In genomic region chr2:137826373-137827372, GRCh38 we compare ENCODE assay signal across 9 cellular contexts.
DNase-seq lines count a peak whose midpoint lies in the region; ATAC-seq and TF ChIP-seq lines count a peak whose summit lies in the region.
"Had no signal": no experiment of that assay in that cellular context is flagged by ENCODE, and none has a peak within 500 bp of the region (broad histone marks: within the 10 kb centered on the region; RNA-seq: fewer than 3 reads in every experiment).

No MANE protein-coding gene starts in this region.

- TF ChIP-seq CTCF in GM13977 (IDR thresholded peaks at IDR 0.05; ENCODE audit: extremely low read depth, insufficient read depth, missing control alignments) = no peak

- in situ Hi-C loops in GM13977 (cut with MboI; ENCODE audit: low pct_unique_long_range_greater_than_20kb, low sequenced_read_pairs, unreplicated experiment) = loop anchor here (25.0 kb wide), 1 partner anchor 364 kb away; no protein-coding TSS in a partner anchor

- peak; percentile 96 for ATAC-seq in GM19438 (IDR thresholded peaks at IDR 0.05; ENCODE audit: low read depth, unreplicated experiment)
- ATAC-seq in HG02943 (IDR thresholded peaks at IDR 0.05; ENCODE audit: low read depth, unreplicated experiment) = peak; percentile 86

- DNase-seq in GM13977 (ENCODE audit: low spot score) (peak; percentile 16), MV-4-11 (lab: John Stamatoyannopoulos, UW) (peak; percentile 90), EL (no peak), activated T-cell treated with anti-CD3 and anti-CD28 coated beads for 4 hours (no peak), NCI-H2081 treated with DMSO at 0.1 percent for 48 hours (lab: John Stamatoyannopoulos, UW) (no peak), activated gamma-delta T cell (lab: John Stamatoyannopoulos, UW) (no peak)
- DNase-seq: adrenal gland had no signal

Comparison
In these comparisons a context has a peak if more than half of its experiments do, and no peak if none do; other contexts are left out.
1. DNase-seq: peak in GM13977 (single experiment) and MV-4-11 (single experiment); none in EL (single experiment), activated T-cell treated with anti-CD3 and anti-CD28 coated beads for 4 hours (single experiment), NCI-H2081 treated with DMSO at 0.1 percent for 48 hours (single experiment) and activated gamma-delta T cell (single experiment).